In the genomic region with DNA sequence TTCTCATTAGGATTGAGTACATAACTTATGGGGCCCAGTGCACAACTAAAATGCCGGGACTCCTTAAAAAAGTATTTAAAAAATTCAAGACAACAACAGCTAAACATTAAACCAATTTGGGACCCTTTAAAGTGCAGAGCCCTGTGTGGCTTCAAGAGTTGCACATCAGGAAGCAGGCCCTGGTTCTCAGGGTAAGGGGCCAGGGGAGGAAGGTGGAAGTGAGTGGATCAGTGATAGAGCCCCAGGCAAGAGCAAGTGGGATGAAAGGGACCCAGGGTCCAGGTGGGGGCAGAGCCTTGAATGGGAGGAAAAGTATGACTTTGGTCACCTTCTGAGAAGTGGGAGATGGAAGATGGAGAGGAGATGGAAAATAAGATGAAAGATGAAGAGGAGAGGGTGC, we compare ENCODE assay signal across 21 cellular contexts. TPM values are rescaled to one million over a fixed set of nuclear protein-coding genes. Genes with fewer than 3 reads are reported as not detected.
"Had no signal": no experiment of that assay in that cellular context is flagged by ENCODE, and none has a peak within 500 bp of the region (broad histone marks: within the 10 kb centered on the region; RNA-seq: fewer than 3 reads in every experiment).

No MANE protein-coding gene starts in this region.

- H2AFZ ChIP-seq: neural progenitor cell had no signal

- H3K4me1 ChIP-seq: parathyroid adenoma had no signal

- H3K27ac ChIP-seq: neural progenitor cell, ovary, parathyroid adenoma, psoas muscle, right lobe of liver, stomach, thyroid gland, tibial nerve, upper lobe of left lung had no signal

- H3K27me3 ChIP-seq: ovary, thyroid gland had no signal

- DNase-seq: natural killer cell; occipital lobe; psoas muscle; right lobe of liver; sigmoid colon; small intestine; stimulated activated CD4-positive, alpha-beta T cell treated with anti-CD3 and anti-CD28 coated beads, Interleukin-15, amount 100 ng/mL, for 24 hours; stimulated activated CD4-positive, alpha-beta T cell treated with anti-CD3 and anti-CD28 coated beads, Interleukin-2, amount 100 ng/mL, for 24 hours; stimulated activated CD4-positive, alpha-beta T cell treated with anti-CD3 and anti-CD28 coated beads, Interleukin-2, amount 100 ng/mL, for 48 hours; stimulated activated CD4-positive, alpha-beta T cell treated with anti-CD3 and anti-CD28 coated beads, Interleukin-4, amount 100 ng/mL, for 24 hours; stimulated activated naive B cell treated with anti-CD40 and anti-IgM and Interleukin-4, amounts not matched to agents 10 μg/mL and 1 μg/mL and 100 μg/mL, for 72 hours; stimulated activated naive CD4-positive, alpha-beta T cell treated with Interleukin-2 at 50 U/mL for 16 hours; stomach had no signal

- H3K9me3 ChIP-seq: ovary, psoas muscle, right lobe of liver, sigmoid colon, stomach, thoracic aorta, thyroid gland, tibial nerve, upper lobe of left lung had no signal

- H3K9ac ChIP-seq: neural progenitor cell, parathyroid adenoma had no signal

- H3K36me3 ChIP-seq: neural progenitor cell, ovary, right lobe of liver, sigmoid colon, stomach, thoracic aorta, thyroid gland, tibial nerve, upper lobe of left lung had no signal

- H3K4me3 ChIP-seq: ovary, right lobe of liver had no signal

- ATAC-seq: natural killer cell; psoas muscle; right lobe of liver; stimulated activated effector memory CD8-positive, alpha-beta T cell treated with anti-CD3 and anti-CD28 coated beads, Interleukin-12 subunit alpha, Interleukin-12 subunit beta, amount 100 ng/mL, for 72 hours; stimulated activated naive B cell treated with anti-CD40 and anti-IgM and Interleukin-4, amounts not matched to agents 10 μg/mL and 1 μg/mL and 100 μg/mL, for 72 hours had no signal

RNA-seq across cellular contexts. Expression of a gene that starts 2.3 kb away (rescaled TPM):
- total RNA-seq: natural killer cell had no signal
